In the genomic region with DNA sequence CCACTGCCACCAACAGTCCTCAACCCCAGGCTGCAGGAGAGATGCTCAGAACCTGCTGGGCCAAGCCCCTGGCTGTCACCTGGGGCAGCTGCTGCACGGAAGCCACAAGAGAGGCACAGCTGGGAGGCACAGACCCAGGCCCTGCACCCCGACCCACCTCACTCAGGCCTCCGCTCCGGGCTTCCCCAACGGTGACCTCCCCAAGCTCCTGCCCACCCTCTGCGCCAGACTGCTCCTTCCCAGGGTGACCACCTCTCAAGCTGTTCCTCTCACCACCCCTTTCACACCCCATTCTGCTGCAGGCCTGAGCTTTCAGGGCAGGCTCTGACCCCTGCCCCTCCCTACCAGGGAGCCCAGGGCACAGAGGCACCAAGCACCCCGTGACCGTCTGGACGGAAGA, we compare ENCODE assay signal across 1 cellular context.
TF ChIP-seq lines count a peak whose summit lies in the region.

No MANE protein-coding gene starts in this region.

TF ChIP-seq in GM12878, 131 proteins besides CTCF, POLR2A, EP300 and RAD21:
- no peak for TF ChIP-seq E2F4 (IDR thresholded peaks at IDR 0.05; ENCODE audit: low read depth, low read length)
- TF ChIP-seq ZNF384 (IDR thresholded peaks at IDR 0.05; ENCODE audit: borderline replicate concordance, low read depth, low read length): no peak
- TF ChIP-seq IKZF1 (conservative IDR thresholded peaks at IDR 0.05): peak; percentile 11; the same call in 1 of the 2 replicates
- no peak for TF ChIP-seq KLF5 (IDR thresholded peaks at IDR 0.05; ENCODE audit: partially characterized antibody)
- TF ChIP-seq GATAD2B (conservative IDR thresholded peaks at IDR 0.05; ENCODE audit: low read depth): peak; percentile 43; the same call in 1 of the 2 replicates
- TF ChIP-seq HDGF (IDR thresholded peaks at IDR 0.05): peak; percentile 43; the same call in 1 of the 2 replicates
- TF ChIP-seq LARP7 (IDR thresholded peaks at IDR 0.05): 0 out of 2 replicates have a peak, but pooled peaks have one; percentile 19
